ENCODE assay signal across 8 cellular contexts in the genomic region with DNA sequence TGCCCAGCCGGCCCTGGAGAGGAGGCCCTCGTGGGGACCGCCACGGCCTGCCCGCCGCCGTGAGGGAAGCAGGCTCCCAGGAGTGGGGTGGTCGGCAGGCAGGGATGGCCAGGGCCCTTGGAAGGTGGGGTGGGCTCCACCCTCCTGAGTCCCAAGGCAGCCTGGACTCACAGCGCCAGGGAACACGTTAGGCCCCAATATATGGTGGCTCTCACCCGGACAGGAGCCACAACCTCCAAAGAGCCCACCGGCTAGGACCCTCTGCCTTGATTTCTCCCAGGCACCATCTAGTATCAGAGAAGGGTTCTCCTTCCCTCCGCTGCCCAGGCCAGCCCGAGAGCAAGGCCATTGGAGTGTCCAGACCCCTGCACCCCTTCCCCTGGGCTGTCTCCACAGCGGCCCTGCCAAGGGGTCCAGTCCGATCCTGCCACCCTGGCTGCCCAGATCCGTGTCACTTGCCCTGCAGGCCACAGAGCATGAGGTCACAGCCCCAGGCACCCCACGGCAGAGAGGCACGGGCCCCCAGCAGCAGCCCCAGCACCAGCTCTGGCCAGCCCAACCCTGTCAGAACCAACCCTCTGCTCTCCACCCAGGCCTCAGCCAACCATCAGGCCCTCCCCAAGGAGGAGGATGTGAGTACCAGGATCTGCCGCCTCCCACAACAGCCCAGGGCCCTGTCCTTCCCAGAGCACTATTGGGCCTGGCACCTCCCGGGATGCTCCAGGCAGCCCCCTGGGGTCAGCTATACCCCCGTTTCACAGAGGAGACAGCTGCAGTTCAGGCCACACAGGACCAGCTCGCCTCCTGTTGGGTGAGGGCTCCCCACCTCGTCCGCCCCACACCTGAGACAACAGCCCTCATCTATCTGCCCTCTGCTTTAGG. TPM values are rescaled to one million over a fixed set of nuclear protein-coding genes. Genes with fewer than 3 reads are reported as not detected.
DNase-seq lines count a peak whose midpoint lies in the region; ATAC-seq, FAIRE-seq and TF ChIP-seq lines count a peak whose summit lies in the region.

No MANE protein-coding gene starts in this region.

- TF ChIP-seq POLR2A in spleen (IDR thresholded peaks at IDR 0.05) (no peak), H54 (IDR thresholded peaks at IDR 0.05; ENCODE audit: low read depth, low read length) (no peak)

- intact Hi-C loops in spleen (cut with DNase I; ENCODE audit: low total_unique reads), result loop anchor here (10.0 kb wide), 1 partner anchor 119 kb away; the partner anchor contains the start of gene FAM234A

- H3K9me3 ChIP-seq in T-helper 17 cell (ENCODE audit: control insufficient read depth, low read length, poor library complexity, severe bottlenecking) (no peaks in the 10 kb centered on the region), hepatocyte (ENCODE audit: low read depth) (no peaks in the 10 kb centered on the region), spleen (no peaks in the 10 kb centered on the region)

- peaks cover 11% of the 10 kb centered on the region for H3K4me1 Mint-ChIP-seq in GM23338
- peaks cover 21% of the 10 kb centered on the region for H3K4me1 Mint-ChIP-seq in T-helper 17 cell

- 80% methylated on average over 21 of the region's 25 CpGs for WGBS in hepatocyte (ENCODE audit: low lambda C conversion rate, missing lambda C conversion rate)
- WGBS in spleen, 5 donors, result 57 to 84% (median 68%) methylated on average over 9 to 25 of the region's 25 CpGs

- H3K9me3 Mint-ChIP-seq in GM23338, result no peaks in the 10 kb centered on the region

- H4K20me1 ChIP-seq in GM23338 (replicated peaks; ENCODE audit: insufficient read depth) (peaks cover 19% of the 10 kb centered on the region), hepatocyte (ENCODE audit: insufficient read depth, poor library complexity, severe bottlenecking) (peaks cover 31% of the 10 kb centered on the region)

- H3K27me3 Mint-ChIP-seq in GM23338 (ENCODE audit: insufficient read depth, low read depth, poor library complexity) (peaks cover 3% of the 10 kb centered on the region), T-helper 17 cell (no peaks in the 10 kb centered on the region)

- ATAC-seq in GM23338 (peak; percentile 49), T-helper 17 cell (no peak), GM18867 (IDR thresholded peaks at IDR 0.05; ENCODE audit: unreplicated experiment) (no peak)

- peak overlapping the region; percentile 81 for H3K4me2 ChIP-seq in GM23338
- H3K4me2 ChIP-seq in hepatocyte, result peak overlapping the region; percentile 73

- peaks cover 33% of the 10 kb centered on the region for H3K79me2 ChIP-seq in GM23338 (replicated peaks; ENCODE audit: insufficient read depth)
- peaks cover 32% of the 10 kb centered on the region for H3K79me2 ChIP-seq in hepatocyte

- TF ChIP-seq CTCF in GM23338 (conservative IDR thresholded peaks at IDR 0.05; ENCODE audit: low read depth in 2 of 2), result no peak
- no peak for TF ChIP-seq CTCF in hepatocyte (IDR thresholded peaks at IDR 0.05; ENCODE audit: poor library complexity)
- TF ChIP-seq CTCF in spleen (IDR thresholded peaks at IDR 0.05 in 8 of 11, conservative IDR thresholded peaks at IDR 0.05 in 3 of 11), result no peak

- no peaks in the 10 kb centered on the region; the same call in 1 of the 2 replicates for H3K4me1 ChIP-seq in GM23338 (ENCODE audit: insufficient read depth)
- H3K4me1 ChIP-seq in hepatocyte (ENCODE audit: insufficient read depth), result peaks cover 11% of the 10 kb centered on the region
- peaks cover 15 to 68% (median 37%) of the 10 kb centered on the region in 6 donors for H3K4me1 ChIP-seq in spleen

- H3K4me3 ChIP-seq in GM23338 (peak overlapping the region; percentile 56), hepatocyte (no peak overlapping the region), spleen (peak overlapping the region; percentile 6 to 87 (median 56))

- H3K9me2 ChIP-seq in GM23338 (ENCODE audit: insufficient read depth) (no peaks in the 10 kb centered on the region), hepatocyte (replicated peaks; ENCODE audit: insufficient read depth) (no peaks in the 10 kb centered on the region)

- H3K36me3 Mint-ChIP-seq in GM23338 (ENCODE audit: low read depth) (peaks cover 9% of the 10 kb centered on the region), T-helper 17 cell (ENCODE audit: low read depth) (no peaks in the 10 kb centered on the region)

- H3K36me3 ChIP-seq in GM23338 (ENCODE audit: insufficient read depth) (no peaks in the 10 kb centered on the region), hepatocyte (replicated peaks; ENCODE audit: insufficient read depth, low read depth) (no peaks in the 10 kb centered on the region), spleen (peaks cover 0 to 13% (median 0%) of the 10 kb centered on the region in 6 donors)

- H3K27me3 ChIP-seq in GM23338 (ENCODE audit: insufficient read depth), result no peaks in the 10 kb centered on the region
- H3K27me3 ChIP-seq in hepatocyte, result no peaks in the 10 kb centered on the region
- no peaks in the 10 kb centered on the region for H3K27me3 ChIP-seq in spleen (replicated peaks in 1 of 7)

- H2AFZ ChIP-seq in GM23338, result no peak overlapping the region
- H2AFZ ChIP-seq in hepatocyte, result no peak overlapping the region

- H3K4me3 Mint-ChIP-seq in GM23338 (peak overlapping the region; percentile 14; the same call in 1 of the 3 replicates), T-helper 17 cell (peak overlapping the region; percentile 95)

- FAIRE-seq in H54 (lab: Jason Lieb, UNC), result no peak

- H3F3A ChIP-seq in GM23338 (replicated peaks; ENCODE audit: low read depth), result peaks cover 3% of the 10 kb centered on the region; the same call in 1 of the 2 replicates

- no peak overlapping the region for H3K27ac ChIP-seq in GM23338 (ENCODE audit: low read depth)
- H3K27ac ChIP-seq in hepatocyte, result no peak overlapping the region
- peak overlapping the region in 7 of 8 donors; percentile 54 to 88 (median 75) for H3K27ac ChIP-seq in spleen

- no peak for DNase-seq in GM23338 (ENCODE audit: low spot score)
- DNase-seq in T-helper 17 cell, result no peak
- DNase-seq in hepatocyte (ENCODE audit: low spot score), result no peak
- peak; percentile 90 for DNase-seq in spleen
- DNase-seq in cerebellar cortex (ENCODE audit: low spot score), result no peak
- no peak for DNase-seq in NCI-H146 (lab: John Stamatoyannopoulos, UW)
- no peak for DNase-seq in H54 (ENCODE audit: insufficient read length, low spot score)

- H3K27ac Mint-ChIP-seq in GM23338 (no peak overlapping the region), T-helper 17 cell (peak overlapping the region; percentile 95)

TF ChIP-seq in GM23338, 12 proteins besides CTCF, POLR2A, EP300 and RAD21:
- no peak for TF ChIP-seq CREB1 (CRISPR knock-in tag; IDR thresholded peaks at IDR 0.05; ENCODE audit: low read depth)
- TF ChIP-seq JUNB (IDR thresholded peaks at IDR 0.05; ENCODE audit: unreplicated experiment), result no peak
- no peak for TF ChIP-seq POLR2AphosphoS5 (IDR thresholded peaks at IDR 0.05; ENCODE audit: low read depth)
TF ChIP-seq in GM23338: peak in this region for 0.

RNA-seq across cellular contexts. Expression of gene AXIN1, which starts 1.1 kb away (rescaled TPM):
- total RNA-seq in GM23338 (2014; rRNA removed; shearing (Covaris generic)), result 50.6 and 54.5 TPM in 2 replicates
- polyA plus RNA-seq in GM23338 (2016; fragmentation: Nextera tagmentation; extraction: Ambion mirVana) (14.3 and 15.0 TPM in 2 replicates), hepatocyte (16.1 and 22.5 TPM in 2 replicates), spleen (10 to 100 TPM; 12.9 to 22.7 (median 13.6) TPM)
- total RNA-seq in T-helper 17 cell (10 to 100 TPM; 38.9 to 42.5 TPM), hepatocyte (22.5 and 27.2 TPM in 2 replicates), spleen (10 to 100 TPM; 22.6 to 27.3 (median 24.8) TPM)

RNA-seq across cellular contexts. Expression of gene MRPL28, which starts 16.7 kb away (rescaled TPM):
- 115 and 169 TPM in 2 replicates for total RNA-seq in GM23338 (2014; rRNA removed; shearing (Covaris generic))
- polyA plus RNA-seq in GM23338 (2016; fragmentation: Nextera tagmentation; extraction: Ambion mirVana) (129 and 135 TPM in 2 replicates), hepatocyte (126 and 144 TPM in 2 replicates), spleen (100 to 1,000 TPM in 1 of 3 donors, 10 to 100 TPM in 2; 85.0 to 108 (median 85.7) TPM)
- total RNA-seq in T-helper 17 cell (10 to 100 TPM; 25.2 to 25.9 TPM), hepatocyte (80.0 and 88.1 TPM in 2 replicates), spleen (10 to 100 TPM; 38.0 to 64.1 (median 48.0) TPM)

RNA-seq across cellular contexts. Expression of gene PGAP6, which starts 28.1 kb away (rescaled TPM):
- 98.7 and 112 TPM in 2 replicates for total RNA-seq in GM23338 (2014; rRNA removed; shearing (Covaris generic))
- 25.1 and 29.5 TPM in 2 replicates for polyA plus RNA-seq in GM23338 (2016; fragmentation: Nextera tagmentation; extraction: Ambion mirVana)
- 100 to 1,000 TPM in 1 of 2 donors, 10 to 100 TPM in 1; 39.7 to 106 TPM for total RNA-seq in T-helper 17 cell
- total RNA-seq in hepatocyte, result 130 and 133 TPM in 2 replicates
- 205 and 229 TPM in 2 replicates for polyA plus RNA-seq in hepatocyte
- total RNA-seq in spleen, result 10 to 100 TPM; 35.7 to 63.2 (median 51.0) TPM
- 10 to 100 TPM; 19.5 to 40.6 (median 32.2) TPM for polyA plus RNA-seq in spleen

RNA-seq across cellular contexts. Expression of gene NME4, which starts 43.4 kb away (rescaled TPM):
- 228 and 249 TPM in 2 replicates for total RNA-seq in GM23338 (2014; rRNA removed; shearing (Covaris generic))
- polyA plus RNA-seq in GM23338 (2016; fragmentation: Nextera tagmentation; extraction: Ambion mirVana) (511 and 521 TPM in 2 replicates), hepatocyte (543 and 611 TPM in 2 replicates), spleen (10 to 100 TPM; 43.4 to 75.8 (median 67.7) TPM)
- total RNA-seq in T-helper 17 cell (10 to 100 TPM; 31.9 to 39.8 TPM), hepatocyte (168 and 227 TPM in 2 replicates), spleen (10 to 100 TPM; 27.3 to 71.4 (median 50.0) TPM)

RNA-seq across cellular contexts. Expression of gene DECR2, which starts 48.0 kb away (rescaled TPM):
- total RNA-seq in GM23338 (2014; rRNA removed; shearing (Covaris generic)), result 17.9 and 26.9 TPM in 2 replicates
- polyA plus RNA-seq in GM23338 (2016; fragmentation: Nextera tagmentation; extraction: Ambion mirVana) (19.0 and 20.3 TPM in 2 replicates), hepatocyte (80.5 and 107 TPM in 2 replicates), spleen (10 to 100 TPM in 2 of 3 donors, 1 to 10 TPM in 1; 9.1 to 19.5 (median 14.1) TPM)
- total RNA-seq in T-helper 17 cell (1 to 10 TPM; 7.5 to 9.0 TPM), hepatocyte (29.4 and 54.5 TPM in 2 replicates), spleen (10 to 100 TPM in 5 of 7 donors, 1 to 10 TPM in 2; 8.9 to 14.8 (median 11.7) TPM)

Comparison
In these comparisons a context has a peak if more than half of its experiments do, and no peak if none do; other contexts are left out.
1. H3K27ac ChIP-seq: peak in spleen (7 of 8); none in GM23338 (single experiment) and hepatocyte (single experiment).